ENCODE assay signal across 9 cellular contexts in genomic region chr19:18045307-18046013, GRCh38. TPM values are rescaled to one million over a fixed set of nuclear protein-coding genes. Genes with fewer than 3 reads are reported as not detected.
DNase-seq lines count a peak whose midpoint lies in the region; ATAC-seq and TF ChIP-seq lines count a peak whose summit lies in the region.
"Had no signal": no experiment of that assay in that cellular context is flagged by ENCODE, and none has a peak within 500 bp of the region (broad histone marks: within the 10 kb centered on the region; RNA-seq: fewer than 3 reads in every experiment).

No MANE protein-coding gene starts in this region.

- no peak overlapping the region for H2AFZ ChIP-seq in hepatocyte

- POLR2A ChIA-PET in activated CD4-positive, alpha-beta T cell treated with anti-CD3 and anti-CD28 coated beads for 36 hours (lab: Charles Lee) = interaction anchor here (0.6 to 1.2 kb wide), 6 partner anchors 11 to 638 kb away, joined by 3 to 9 read pairs (median 3); no protein-coding TSS in a partner anchor

- no peaks in the 10 kb centered on the region for H3K79me2 ChIP-seq in hepatocyte

- CTCF ChIA-PET in activated CD4-positive, alpha-beta T cell treated with anti-CD3 and anti-CD28 coated beads for 36 hours (lab: Charles Lee) = interaction anchor here (0.6 to 1.6 kb wide), 9 partner anchors 12 to 107 kb away, joined by 3 to 12 read pairs (median 4); partner anchors contain the start of gene ARRDC2

- H3K4me1 ChIP-seq in hepatocyte (ENCODE audit: insufficient read depth) (no peaks in the 10 kb centered on the region), suprapubic skin (peaks cover 29% of the 10 kb centered on the region)

- intact Hi-C loops in activated CD4-positive, alpha-beta T cell treated with anti-CD3 and anti-CD28 coated beads for 36 hours (cut with DNase I, micrococcal nuclease) = loop anchor here (1.0 to 2.0 kb wide), 7 partner anchors 13 to 99 kb away; no protein-coding TSS in a partner anchor

- H3K36me3 Mint-ChIP-seq in activated CD4-positive, alpha-beta T cell treated with anti-CD3 and anti-CD28 coated beads for 36 hours (ENCODE audit: low read depth) = no peaks in the 10 kb centered on the region

- TF ChIP-seq POLR2A in suprapubic skin (IDR thresholded peaks at IDR 0.05) = no peak

- no peaks in the 10 kb centered on the region for H3K9me3 ChIP-seq in hepatocyte (ENCODE audit: low read depth)
- H3K9me3 ChIP-seq in suprapubic skin = no peaks in the 10 kb centered on the region

- peaks cover 2% of the 10 kb centered on the region for H3K9me3 Mint-ChIP-seq in activated CD4-positive, alpha-beta T cell treated with anti-CD3 and anti-CD28 coated beads for 36 hours (ENCODE audit: low read depth)

- H3K27ac ChIP-seq in VCaP (peak overlapping the region; percentile 49; the same call in 1 of the 2 replicates), hepatocyte (no peak overlapping the region), suprapubic skin (peak overlapping the region; percentile 59)

- H3K4me2 ChIP-seq in hepatocyte = peak overlapping the region; percentile 68

- 81% methylated on average over 7 of the region's 7 CpGs for WGBS in hepatocyte (ENCODE audit: low lambda C conversion rate, missing lambda C conversion rate)
- WGBS in suprapubic skin = 80% methylated on average over 7 of the region's 7 CpGs

- H3K36me3 ChIP-seq in hepatocyte (replicated peaks; ENCODE audit: insufficient read depth, low read depth) (no peaks in the 10 kb centered on the region), suprapubic skin (no peaks in the 10 kb centered on the region)

- no peak for TF ChIP-seq EP300 in suprapubic skin (IDR thresholded peaks at IDR 0.05)

- H3K9me2 ChIP-seq in hepatocyte (replicated peaks; ENCODE audit: insufficient read depth) = no peaks in the 10 kb centered on the region

- TF ChIP-seq CTCF in VCaP (conservative IDR thresholded peaks at IDR 0.05) = no peak
- TF ChIP-seq CTCF in hepatocyte (IDR thresholded peaks at IDR 0.05; ENCODE audit: poor library complexity) = no peak
- TF ChIP-seq CTCF in suprapubic skin (IDR thresholded peaks at IDR 0.05) = no peak

- H3K27me3 Mint-ChIP-seq in activated CD4-positive, alpha-beta T cell treated with anti-CD3 and anti-CD28 coated beads for 36 hours = peaks cover 9% of the 10 kb centered on the region

- H3K4me1 Mint-ChIP-seq in activated CD4-positive, alpha-beta T cell treated with anti-CD3 and anti-CD28 coated beads for 36 hours = peaks cover 40% of the 10 kb centered on the region

- peak overlapping the region; percentile 11 for H3K4me3 Mint-ChIP-seq in activated CD4-positive, alpha-beta T cell treated with anti-CD3 and anti-CD28 coated beads for 36 hours

- peak; percentile 13 for ATAC-seq in activated CD4-positive, alpha-beta T cell treated with anti-CD3 and anti-CD28 coated beads for 36 hours
- no peak for ATAC-seq in HG02852 (IDR thresholded peaks at IDR 0.05; ENCODE audit: unreplicated experiment)
- ATAC-seq in HG03095 (IDR thresholded peaks at IDR 0.05; ENCODE audit: unreplicated experiment) = no peak

- DNase-seq in activated CD4-positive, alpha-beta T cell treated with anti-CD3 and anti-CD28 coated beads for 36 hours = no peak
- DNase-seq in activated CD4-positive, alpha-beta T cell treated with anti-CD3 and anti-CD28 coated beads for 1 hour = no peak
- no peak for DNase-seq in hepatocyte (ENCODE audit: low spot score)
- no peak for DNase-seq in suprapubic skin (ENCODE audit: low spot score in 2 of 2)
- no peak for DNase-seq in NCI-H510A (lab: John Stamatoyannopoulos, UW)

- H3K27ac Mint-ChIP-seq in activated CD4-positive, alpha-beta T cell treated with anti-CD3 and anti-CD28 coated beads for 36 hours = peak overlapping the region; percentile 42

- H3K27me3 ChIP-seq in hepatocyte = peaks cover 10% of the 10 kb centered on the region
- no peaks in the 10 kb centered on the region for H3K27me3 ChIP-seq in suprapubic skin

- no peaks in the 10 kb centered on the region for H4K20me1 ChIP-seq in hepatocyte (ENCODE audit: insufficient read depth, poor library complexity, severe bottlenecking)

- no peak overlapping the region for H3K4me3 ChIP-seq in hepatocyte
- H3K4me3 ChIP-seq in suprapubic skin = peak overlapping the region; percentile 47

RNA-seq across cellular contexts. Expression of gene ARRDC2, which starts 37.5 kb away (rescaled TPM):
- 10 to 100 TPM; 13.5 to 21.7 TPM for total RNA-seq in activated CD4-positive, alpha-beta T cell treated with anti-CD3 and anti-CD28 coated beads for 36 hours
- total RNA-seq in hepatocyte (4.5 and 5.5 TPM in 2 replicates), suprapubic skin (10 to 100 TPM; 11.3 to 35.0 (median 28.5) TPM)
- polyA plus RNA-seq in hepatocyte = 3.9 and 7.4 TPM in 2 replicates

RNA-seq across cellular contexts. Expression of gene IL12RB1, which starts 41.3 kb away (rescaled TPM):
- total RNA-seq in activated CD4-positive, alpha-beta T cell treated with anti-CD3 and anti-CD28 coated beads for 36 hours = 10 to 100 TPM; 17.2 to 20.0 TPM
- total RNA-seq in hepatocyte = not detected in 2 replicates
- not detected in 2 replicates for polyA plus RNA-seq in hepatocyte
- total RNA-seq in suprapubic skin = under 1 TPM in 2 of 4 donors, not detected in 2; 0.30 to 0.87 TPM
- polyA plus RNA-seq: neural cell had no signal

RNA-seq across cellular contexts. Expression of gene MAST3, which starts 52.1 kb away (rescaled TPM):
- 10 to 100 TPM; 17.4 to 20.1 TPM for total RNA-seq in activated CD4-positive, alpha-beta T cell treated with anti-CD3 and anti-CD28 coated beads for 36 hours
- total RNA-seq in hepatocyte (5.5 and 9.7 TPM in 2 replicates), suprapubic skin (10 to 100 TPM; 13.4 to 29.7 (median 20.0) TPM)
- 10.3 and 11.1 TPM in 2 replicates for polyA plus RNA-seq in hepatocyte

Comparison
In these comparisons a context has a peak if more than half of its experiments do, and no peak if none do; other contexts are left out.
1. RNA of gene IL12RB1, which starts 41.3 kb away (total RNA-seq): 17.2 to 20.0 TPM in activated CD4-positive, alpha-beta T cell treated with anti-CD3 and anti-CD28 coated beads for 36 hours; 0.30 to 0.87 TPM in suprapubic skin and not detected in hepatocyte; every median in the first group is over 4 times any median in the second.